In genomic region chr16:13904822-13905221, GRCh38 we compare ENCODE assay signal across 8 cellular contexts. TPM values are rescaled to one million over a fixed set of nuclear protein-coding genes. Genes with fewer than 3 reads are reported as not detected.
DNase-seq lines count a peak whose midpoint lies in the region; ATAC-seq and TF ChIP-seq lines count a peak whose summit lies in the region.
"Not testable (repeated sequence)": the region's sequence is repeated elsewhere in the genome, so short reads cannot be mapped to it uniquely, and the experiment has no call there.

No MANE protein-coding gene starts in this region.

- not testable (repeated sequence) for H2AFZ ChIP-seq in OCI-LY1 (ENCODE audit: low read length)

- not testable (repeated sequence) for H3K4me3 ChIP-seq in OCI-LY1 (ENCODE audit: low read depth, low read length, poor library complexity, severe bottlenecking); cardiac fibroblast (replicated peaks in 1 of 2; ENCODE audit: low read depth in 2 of 2, low read length in 2 of 2); left ventricle myocardium inferior

- not testable (repeated sequence) for H3K27ac Mint-ChIP-seq in natural killer cell, type B pancreatic cell

- not testable (repeated sequence) for H4K20me1 ChIP-seq in OCI-LY1 (ENCODE audit: insufficient read depth, low read length)

- H3K9me3 ChIP-seq in OCI-LY1 (ENCODE audit: low read length); left ventricle myocardium inferior (replicated peaks): not testable (repeated sequence)

- not testable (repeated sequence) for H3K79me2 ChIP-seq in OCI-LY1 (ENCODE audit: insufficient read depth, low read length)

- not testable (repeated sequence) for H3F3A ChIP-seq in OCI-LY1 (ENCODE audit: insufficient read depth, low read length)

- H3K27ac ChIP-seq in OCI-LY1 (ENCODE audit: low read depth, low read length, poor library complexity, severe bottlenecking); left ventricle myocardium inferior (replicated peaks): not testable (repeated sequence)

- not testable (repeated sequence) for H3K9me2 ChIP-seq in OCI-LY1 (ENCODE audit: low read depth, low read length)

- H3K27me3 Mint-ChIP-seq in natural killer cell (ENCODE audit: low read depth in 2 of 2) (peaks cover 27 to 45% of the 10 kb centered on the region in 2 donors), type B pancreatic cell (peaks cover 19% of the 10 kb centered on the region)

- H3K4me2 ChIP-seq in OCI-LY1 (ENCODE audit: low read length) = not testable (repeated sequence)

- TF ChIP-seq CTCF in OCI-LY1 (IDR thresholded peaks at IDR 0.05; ENCODE audit: low read length) (peak; percentile 43), cardiac fibroblast (IDR thresholded peaks at IDR 0.05; ENCODE audit: low read depth, low read length) (peak; percentile 63), left ventricle myocardium inferior (IDR thresholded peaks at IDR 0.05; ENCODE audit: borderline replicate concordance) (peak; percentile 51), natural killer cell (IDR thresholded peaks at IDR 0.05) (peak; percentile 20), type B pancreatic cell (conservative IDR thresholded peaks at IDR 0.05) (peak; percentile 49)

- intact Hi-C loops in left ventricle myocardium inferior (cut with micrococcal nuclease); natural killer cell (cut with micrococcal nuclease): not testable (repeated sequence)

- not testable (repeated sequence) for H3K9me3 Mint-ChIP-seq in natural killer cell, type B pancreatic cell

- not testable (repeated sequence) for H3K36me3 Mint-ChIP-seq in natural killer cell, type B pancreatic cell

- not testable (repeated sequence) for H3K9ac ChIP-seq in OCI-LY1 (ENCODE audit: low read length)

- not testable (repeated sequence) for ATAC-seq in natural killer cell

- H3K4me3 Mint-ChIP-seq in natural killer cell, type B pancreatic cell: not testable (repeated sequence)

- DNase-seq in DMS53 (lab: John Stamatoyannopoulos, UW) = peak; percentile 78
- DNase-seq in HT1080 (ENCODE audit: low read depth) = peak; percentile 33
- peak; percentile 46 for DNase-seq in activated CD4-positive, alpha-beta T cell treated with anti-CD3 and anti-CD28 coated beads for 48 hours
- peak; percentile 38 to 57 for DNase-seq in cardiac fibroblast (ENCODE audit: low read depth in 2 of 2)
- DNase-seq in left ventricle myocardium inferior = peak; percentile 31
- not testable (repeated sequence) for DNase-seq in natural killer cell; type B pancreatic cell (ENCODE audit: extremely low spot score, unreplicated experiment)

- H3K27me3 ChIP-seq in OCI-LY1 (ENCODE audit: insufficient read depth, low read length); left ventricle myocardium inferior (ENCODE audit: low read depth): not testable (repeated sequence)

- not testable (repeated sequence) for H3K4me1 ChIP-seq in OCI-LY1 (ENCODE audit: insufficient read depth, low read length, severe bottlenecking); left ventricle myocardium inferior

- H3K4me1 Mint-ChIP-seq in natural killer cell; type B pancreatic cell (ENCODE audit: unreplicated experiment): not testable (repeated sequence)

- H3K36me3 ChIP-seq in OCI-LY1 (ENCODE audit: insufficient read depth, low read length); left ventricle myocardium inferior: not testable (repeated sequence)

RNA-seq across cellular contexts. Expression of gene ERCC4, which starts 15.1 kb away (rescaled TPM):
- total RNA-seq in HT1080 (2014; rRNA removed; shearing (Covaris generic)) = 6.3 and 6.7 TPM in 2 replicates
- polyA plus RNA-seq in HT1080 (2015; cell fraction: cytosol; rRNA removed) = 3.8 and 5.1 TPM in 2 replicates
- 10.0 and 11.3 TPM in 2 replicates for polyA plus RNA-seq in HT1080 (2015; cell fraction: nucleus; rRNA removed)
- total RNA-seq in left ventricle myocardium inferior = 8.2 TPM
- 10 to 100 TPM in 1 of 3 donors, 1 to 10 TPM in 2; 7.3 to 11.9 (median 7.5) TPM for total RNA-seq in natural killer cell
- 10.6 and 17.9 TPM in 2 replicates for total RNA-seq in type B pancreatic cell (ENCODE audit: low replicate concordance)
